In genomic region chr12:130796985-130797686, GRCh38 we compare ENCODE assay signal across 11 cellular contexts. TPM values are rescaled to one million over a fixed set of nuclear protein-coding genes. Genes with fewer than 3 reads are reported as not detected.
A peak's percentile ranks its signal among the peaks of the same experiment; 100 is the strongest.
DNase-seq lines count a peak whose midpoint lies in the region; ATAC-seq, FAIRE-seq and TF ChIP-seq lines count a peak whose summit lies in the region.
"Had no signal": no experiment of that assay in that cellular context is flagged by ENCODE, and none has a peak within 500 bp of the region (broad histone marks: within the 10 kb centered on the region; RNA-seq: fewer than 3 reads in every experiment).

No MANE protein-coding gene starts in this region.

- H3K36me3 ChIP-seq in small intestine (ENCODE audit: control insufficient read depth in 2 of 2, insufficient read depth in 2 of 2, low read length in 2 of 2): peaks cover 0 to 5% of the 10 kb centered on the region in 2 donors
- H3K36me3 ChIP-seq in gastroesophageal sphincter: peaks cover 0 to 100% of the 10 kb centered on the region in 2 donors

- H3K4me3 ChIP-seq in small intestine (ENCODE audit: low read depth in 1 of 2, low read length in 2 of 2) (peak overlapping the region in 1 of 2 donors; percentile 17), gastroesophageal sphincter (no peak overlapping the region)

- ATAC-seq in GM18511 (IDR thresholded peaks at IDR 0.05; ENCODE audit: unreplicated experiment): peak; percentile 71
- ATAC-seq in HG02938 (IDR thresholded peaks at IDR 0.05; ENCODE audit: unreplicated experiment): peak; percentile 67
- no peak for ATAC-seq in GM18870 (IDR thresholded peaks at IDR 0.05; ENCODE audit: unreplicated experiment)
- no peak for ATAC-seq in gastroesophageal sphincter

- H3K9me3 ChIP-seq in small intestine (ENCODE audit: control insufficient read depth, low read depth) (no peaks in the 10 kb centered on the region), gastroesophageal sphincter (no peaks in the 10 kb centered on the region)

- no peak for TF ChIP-seq CTCF in gastroesophageal sphincter (IDR thresholded peaks at IDR 0.05)

- H3K4me1 ChIP-seq in small intestine (ENCODE audit: control insufficient read depth in 2 of 2, insufficient read depth in 1 of 2, low read depth in 1 of 2, low read length in 1 of 2) (no peaks in the 10 kb centered on the region), gastroesophageal sphincter (no peaks in the 10 kb centered on the region)

- TF ChIP-seq POLR2A in gastroesophageal sphincter (IDR thresholded peaks at IDR 0.05): no peak

- no peak for FAIRE-seq in small intestine (lab: Jason Lieb, UNC)

- H3K27me3 ChIP-seq in small intestine (ENCODE audit: control insufficient read depth in 2 of 2, insufficient read depth in 2 of 2, low read length in 2 of 2) (no peaks in the 10 kb centered on the region), gastroesophageal sphincter (no peaks in the 10 kb centered on the region)

- no peak for TF ChIP-seq EP300 in gastroesophageal sphincter (IDR thresholded peaks at IDR 0.05)

- H3K27ac ChIP-seq in small intestine (ENCODE audit: low read depth in 1 of 2, low read length in 1 of 2) (peak overlapping the region in 1 of 2 donors; percentile 18), gastroesophageal sphincter (no peak overlapping the region)
- H3K27ac ChIP-seq: HL-60 had no signal

- peak; percentile 63 for DNase-seq in activated CD8-positive, alpha-beta memory T cell treated with anti-CD3 and anti-CD28 coated beads, Interleukin-2, amount 50 U/mL, for 48 hours
- DNase-seq in small intestine (peak; percentile 51), kidney tubule cell (ENCODE audit: low spot score) (no peak), NCI-H1105 (lab: John Stamatoyannopoulos, UW) (no peak)
- DNase-seq: dermis blood vessel endothelial cell, DND-41 had no signal

- WGBS in small intestine, 3 donors: 38 to 70% (median 46%) methylated on average over 19 of the region's 19 CpGs
- 79 to 91% methylated on average over 15 to 16 of the region's 19 CpGs for WGBS in gastroesophageal sphincter (ENCODE audit: low coverage in 1 of 2), 2 donors

RNA-seq across cellular contexts. Expression of gene STX2, which starts 41.9 kb away (rescaled TPM):
- 1 to 10 TPM in 2 of 3 donors, under 1 TPM in 1; 0.45 to 5.7 (median 3.2) TPM for polyA plus RNA-seq in small intestine
- 10 to 100 TPM; 41.6 to 77.5 (median 54.3) TPM for total RNA-seq in gastroesophageal sphincter

Comparison
In these comparisons a context has a peak if more than half of its experiments do, and no peak if none do; other contexts are left out.
1. ATAC-seq: peak in GM18511 (single experiment) and HG02938 (single experiment); none in GM18870 (single experiment) and gastroesophageal sphincter (single experiment).
2. DNase-seq: peak in activated CD8-positive, alpha-beta memory T cell treated with anti-CD3 and anti-CD28 coated beads, Interleukin-2, amount 50 U/mL, for 48 hours (single experiment) and small intestine (single experiment); none in kidney tubule cell (single experiment) and NCI-H1105 (single experiment).